In the genomic region with DNA sequence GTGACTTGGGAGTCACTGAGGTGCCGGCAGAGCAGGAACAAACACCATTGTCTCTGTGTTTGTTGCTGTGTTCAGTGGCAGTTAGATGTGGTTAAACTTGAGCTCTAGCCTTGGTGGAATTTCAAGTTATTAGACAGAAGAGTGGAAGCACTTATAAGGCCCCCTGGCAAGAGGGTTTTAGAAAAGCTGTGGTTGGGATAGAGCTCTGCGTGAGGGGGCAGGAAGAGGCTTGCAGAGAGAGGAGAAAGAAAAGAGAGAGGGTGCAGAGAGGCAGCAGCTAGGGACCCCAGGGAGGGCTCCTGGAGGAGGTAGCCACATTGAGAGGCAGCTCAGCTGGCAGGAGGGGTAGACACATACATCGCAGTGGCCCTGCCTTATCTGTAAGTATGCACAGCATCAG, we compare ENCODE assay signal across 1 cellular context.
TF ChIP-seq lines count a peak whose summit lies in the region.

No MANE protein-coding gene starts in this region.

TF ChIP-seq in IMR-90, 13 proteins besides CTCF, POLR2A, EP300 and RAD21:
- TF ChIP-seq BHLHE40 (IDR thresholded peaks at IDR 0.05; ENCODE audit: low read depth, low read length) = no peak
- no peak for TF ChIP-seq FOS (IDR thresholded peaks at IDR 0.05; ENCODE audit: low read depth, low read length)
- no peak for TF ChIP-seq MAZ (IDR thresholded peaks at IDR 0.05; ENCODE audit: borderline replicate concordance, low read depth, low read length)
- TF ChIP-seq CHD1 (IDR thresholded peaks at IDR 0.05; ENCODE audit: low read depth, low read length) = no peak
- no peak for TF ChIP-seq RCOR1 (IDR thresholded peaks at IDR 0.05; ENCODE audit: insufficient replicate concordance, low read length)
- no peak for TF ChIP-seq MAFK (IDR thresholded peaks at IDR 0.05; ENCODE audit: low read depth, low read length)
- TF ChIP-seq CEBPB (IDR thresholded peaks at IDR 0.05; ENCODE audit: low read depth, low read length) = no peak
- TF ChIP-seq, protein P1, sequence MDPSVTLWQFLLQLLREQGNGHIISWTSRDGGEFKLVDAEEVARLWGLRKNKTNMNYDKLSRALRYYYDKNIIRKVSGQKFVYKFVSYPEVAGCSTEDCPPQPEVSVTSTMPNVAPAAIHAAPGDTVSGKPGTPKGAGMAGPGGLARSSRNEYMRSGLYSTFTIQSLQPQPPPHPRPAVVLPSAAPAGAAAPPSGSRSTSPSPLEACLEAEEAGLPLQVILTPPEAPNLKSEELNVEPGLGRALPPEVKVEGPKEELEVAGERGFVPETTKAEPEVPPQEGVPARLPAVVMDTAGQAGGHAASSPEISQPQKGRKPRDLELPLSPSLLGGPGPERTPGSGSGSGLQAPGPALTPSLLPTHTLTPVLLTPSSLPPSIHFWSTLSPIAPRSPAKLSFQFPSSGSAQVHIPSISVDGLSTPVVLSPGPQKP (IDR thresholded peaks at IDR 0.05; ENCODE audit: borderline replicate concordance, low read depth, low read length) = no peak
- TF ChIP-seq RFX5 (IDR thresholded peaks at IDR 0.05; ENCODE audit: low read depth, low read length) = no peak
- TF ChIP-seq MXI1 (IDR thresholded peaks at IDR 0.05; ENCODE audit: borderline replicate concordance, low read depth, low read length) = no peak
- no peak for TF ChIP-seq NFE2L2 (IDR thresholded peaks at IDR 0.05; ENCODE audit: low read depth, low read length)
- TF ChIP-seq, protein P2, sequence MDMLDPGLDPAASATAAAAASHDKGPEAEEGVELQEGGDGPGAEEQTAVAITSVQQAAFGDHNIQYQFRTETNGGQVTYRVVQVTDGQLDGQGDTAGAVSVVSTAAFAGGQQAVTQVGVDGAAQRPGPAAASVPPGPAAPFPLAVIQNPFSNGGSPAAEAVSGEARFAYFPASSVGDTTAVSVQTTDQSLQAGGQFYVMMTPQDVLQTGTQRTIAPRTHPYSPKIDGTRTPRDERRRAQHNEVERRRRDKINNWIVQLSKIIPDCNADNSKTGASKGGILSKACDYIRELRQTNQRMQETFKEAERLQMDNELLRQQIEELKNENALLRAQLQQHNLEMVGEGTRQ (IDR thresholded peaks at IDR 0.05; ENCODE audit: low read depth, low read length) = no peak
- no peak for TF ChIP-seq SMC3 (IDR thresholded peaks at IDR 0.05; ENCODE audit: low read depth, low read length)
